In the genomic region with DNA sequence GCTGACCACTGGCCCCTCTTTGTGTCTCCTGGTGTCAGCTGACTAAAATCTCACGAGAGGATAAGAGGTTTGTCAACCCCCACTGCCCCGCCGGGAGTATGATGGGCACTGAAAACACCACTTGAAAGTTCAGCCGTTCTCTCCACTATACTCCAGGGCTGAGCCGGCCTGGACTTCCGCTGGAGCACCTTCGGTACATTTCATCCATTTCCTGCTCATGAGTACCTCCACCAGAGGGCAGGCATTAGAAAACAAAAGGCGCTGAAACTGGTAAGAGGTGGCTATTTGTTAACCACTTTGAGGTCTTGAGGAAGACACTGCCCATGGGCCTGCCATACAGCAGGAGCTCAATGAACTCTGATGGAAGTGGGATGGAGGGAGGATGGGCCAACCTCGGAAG, we compare ENCODE assay signal across 12 cellular contexts. TPM values are rescaled to one million over a fixed set of nuclear protein-coding genes. Genes with fewer than 3 reads are reported as not detected.
DNase-seq lines count a peak whose midpoint lies in the region; ATAC-seq and TF ChIP-seq lines count a peak whose summit lies in the region.
"Had no signal": no experiment of that assay in that cellular context is flagged by ENCODE, and none has a peak within 500 bp of the region (broad histone marks: within the 10 kb centered on the region; RNA-seq: fewer than 3 reads in every experiment).

No MANE protein-coding gene starts in this region.

- no peaks in the 10 kb centered on the region for H3K27me3 ChIP-seq in left ventricle myocardium inferior (ENCODE audit: low read depth)
- no peaks in the 10 kb centered on the region for H3K27me3 ChIP-seq in SK-N-SH (ENCODE audit: insufficient read depth)
- no peaks in the 10 kb centered on the region for H3K27me3 ChIP-seq in tibial nerve
- H3K27me3 ChIP-seq: esophagus squamous epithelium, pancreas, SJSA1 had no signal

- POLR2A ChIA-PET in SK-N-SH (lab: Yijun Ruan, JAX): interaction anchor here (0.6 kb wide), 1 partner anchor 17 kb away, joined by 3 read pairs; no protein-coding TSS in a partner anchor

- no peak overlapping the region for H3K4me2 ChIP-seq in SK-N-SH

- CTCF ChIA-PET in SK-N-SH (lab: Yijun Ruan, JAX): interaction anchor here (0.9 to 3.0 kb wide), 9 partner anchors 9 to 1281 kb away, joined by 3 to 20 read pairs (median 12); a partner anchor contains a TSS
- CTCF ChIA-PET in activated naive CD4-positive, alpha-beta T cell treated with anti-CD3 and anti-CD28 coated beads, Interleukin-2, amount 10 ng/mL, durations not matched to agents 7 days and 5 days (lab: Charles Lee): interaction anchor here (0.6 to 1.8 kb wide), 6 partner anchors 8 to 634 kb away, joined by 3 to 6 read pairs (median 4); no protein-coding TSS in a partner anchor

- H3K4me3 ChIP-seq in left ventricle myocardium inferior: no peak overlapping the region
- no peak overlapping the region for H3K4me3 ChIP-seq in SK-N-SH (ENCODE audit: low read depth in 2 of 2, low read length in 1 of 2)
- H3K4me3 ChIP-seq in tibial nerve: no peak overlapping the region
- H3K4me3 ChIP-seq: esophagus squamous epithelium, pancreas, SJSA1 had no signal

- H3K27ac ChIP-seq in left ventricle myocardium inferior (replicated peaks) (no peak overlapping the region), SK-N-SH (ENCODE audit: low read depth in 2 of 2, low read length in 1 of 2) (no peak overlapping the region), tibial nerve (no peak overlapping the region)
- H3K27ac ChIP-seq: esophagus squamous epithelium, pancreas, SJSA1 had no signal

- 87% methylated on average over 9 of the region's 9 CpGs for WGBS in SK-N-SH (ENCODE audit: low lambda C conversion rate)
- 55 to 71% methylated on average over 8 to 9 of the region's 9 CpGs for whole genome bisulfite sequencing in tibial nerve, 2 donors

- H3K4me1 Mint-ChIP-seq in glutamatergic neuron (ENCODE audit: low read depth, unreplicated experiment): no peaks in the 10 kb centered on the region
- peaks cover 3% of the 10 kb centered on the region for H3K4me1 Mint-ChIP-seq in activated naive CD4-positive, alpha-beta T cell treated with anti-CD3 and anti-CD28 coated beads, Interleukin-2, amount 10 ng/mL, durations not matched to agents 7 days and 5 days

- DNase-seq in left ventricle myocardium inferior (no peak), Right ventricle myocardium superior (no peak), SK-N-SH (no peak), glutamatergic neuron (no peak), NCI-H748 treated with DMSO at 0.1 percent for 48 hours (lab: John Stamatoyannopoulos, UW) (no peak), tibial nerve (ENCODE audit: low spot score in 2 of 2) (no peak), NCI-H187 (lab: John Stamatoyannopoulos, UW) (no peak)
- no peak for DNase-seq in activated naive CD4-positive, alpha-beta T cell treated with anti-CD3 and anti-CD28 coated beads, Interleukin-2, amount 10 ng/mL, durations not matched to agents 7 days and 5 days
- DNase-seq: activated T-cell treated with anti-CD3 and anti-CD28 coated beads, Interleukin-2, amount 50 U/mL, for 72 hours; esophagus squamous epithelium; pancreas had no signal

- no peaks in the 10 kb centered on the region for H3K27me3 Mint-ChIP-seq in glutamatergic neuron (ENCODE audit: unreplicated experiment)
- no peaks in the 10 kb centered on the region for H3K27me3 Mint-ChIP-seq in activated naive CD4-positive, alpha-beta T cell treated with anti-CD3 and anti-CD28 coated beads, Interleukin-2, amount 10 ng/mL, durations not matched to agents 7 days and 5 days

- H3K4me1 ChIP-seq in left ventricle myocardium inferior (no peaks in the 10 kb centered on the region), SK-N-SH (ENCODE audit: control insufficient read depth in 1 of 2, insufficient read depth in 2 of 2, low read depth in 1 of 2, low read length in 1 of 2) (peaks cover 0 to 5% of the 10 kb centered on the region in 2 experiments; a peak in 1 of 4 replicates), tibial nerve (no peaks in the 10 kb centered on the region)
- H3K4me1 ChIP-seq: esophagus squamous epithelium, pancreas had no signal

- no peak for TF ChIP-seq POLR2A in tibial nerve (IDR thresholded peaks at IDR 0.05)

- ATAC-seq in Right ventricle myocardium superior (ENCODE audit: poor library complexity): no peak
- ATAC-seq: activated T-cell treated with anti-CD3 and anti-CD28 coated beads, Interleukin-2, amount 50 U/mL, for 72 hours had no signal

- H2AFZ ChIP-seq in SK-N-SH (ENCODE audit: low read depth): no peak overlapping the region

- H3K36me3 ChIP-seq in left ventricle myocardium inferior (peaks cover 73% of the 10 kb centered on the region), SK-N-SH (replicated peaks in 1 of 2; ENCODE audit: control insufficient read depth in 1 of 2, insufficient read depth in 2 of 2, low read length in 1 of 2) (peaks cover 46 to 50% of the 10 kb centered on the region in 2 experiments), tibial nerve (peaks cover 0 to 83% (median 14%) of the 10 kb centered on the region in 3 donors)
- H3K36me3 ChIP-seq: SJSA1 had no signal

- H3K9me3 ChIP-seq in left ventricle myocardium inferior (replicated peaks) (no peaks in the 10 kb centered on the region), SK-N-SH (no peaks in the 10 kb centered on the region), tibial nerve (no peaks in the 10 kb centered on the region)
- H3K9me3 ChIP-seq: esophagus squamous epithelium, pancreas had no signal

- no peaks in the 10 kb centered on the region for H3F3A ChIP-seq in SK-N-SH (replicated peaks; ENCODE audit: insufficient read depth)

- no peak for TF ChIP-seq EP300 in SK-N-SH (IDR thresholded peaks at IDR 0.05; ENCODE audit: borderline replicate concordance in 1 of 2, low read depth in 1 of 2, low read length in 1 of 2)
- TF ChIP-seq EP300 in tibial nerve (IDR thresholded peaks at IDR 0.05): no peak

- H3K9ac ChIP-seq in SK-N-SH: no peak overlapping the region

- TF ChIP-seq CTCF in left ventricle myocardium inferior (IDR thresholded peaks at IDR 0.05; ENCODE audit: borderline replicate concordance): peak; percentile 38
- TF ChIP-seq CTCF in SK-N-SH (IDR thresholded peaks at IDR 0.05): peak; percentile 48
- peak; percentile 26 for TF ChIP-seq CTCF in glutamatergic neuron (IDR thresholded peaks at IDR 0.05; ENCODE audit: partially characterized antibody, unreplicated experiment)
- TF ChIP-seq CTCF in tibial nerve (IDR thresholded peaks at IDR 0.05): no peak

- H3K79me2 ChIP-seq in SK-N-SH (ENCODE audit: insufficient read depth): peaks cover 14% of the 10 kb centered on the region; the same call in 1 of the 2 replicates

- intact Hi-C loops in left ventricle myocardium inferior (cut with micrococcal nuclease): loop anchor here (10.0 kb wide), 1 partner anchor 208 kb away; no protein-coding TSS in a partner anchor
- intact Hi-C loops in Right ventricle myocardium superior (cut with DNase I): loop anchor here (10.0 kb wide), 1 partner anchor 398 kb away; no protein-coding TSS in a partner anchor

- H3K9me2 ChIP-seq in SK-N-SH: no peaks in the 10 kb centered on the region

- peak; percentile 53 for TF ChIP-seq RAD21 in SK-N-SH (IDR thresholded peaks at IDR 0.05; ENCODE audit: low read length)

- H3K36me3 Mint-ChIP-seq in glutamatergic neuron (ENCODE audit: unreplicated experiment): no peaks in the 10 kb centered on the region
- H3K36me3 Mint-ChIP-seq in activated naive CD4-positive, alpha-beta T cell treated with anti-CD3 and anti-CD28 coated beads, Interleukin-2, amount 10 ng/mL, durations not matched to agents 7 days and 5 days: peaks cover 39% of the 10 kb centered on the region

- H3K4me3 Mint-ChIP-seq in glutamatergic neuron (ENCODE audit: unreplicated experiment): no peak overlapping the region
- H3K4me3 Mint-ChIP-seq in activated naive CD4-positive, alpha-beta T cell treated with anti-CD3 and anti-CD28 coated beads, Interleukin-2, amount 10 ng/mL, durations not matched to agents 7 days and 5 days: no peak overlapping the region
- H3K4me3 Mint-ChIP-seq: activated T-cell treated with anti-CD3 and anti-CD28 coated beads, Interleukin-2, amount 50 U/mL, for 72 hours had no signal

- no peak overlapping the region for H3K27ac Mint-ChIP-seq in glutamatergic neuron (ENCODE audit: unreplicated experiment)
- no peak overlapping the region for H3K27ac Mint-ChIP-seq in activated naive CD4-positive, alpha-beta T cell treated with anti-CD3 and anti-CD28 coated beads, Interleukin-2, amount 10 ng/mL, durations not matched to agents 7 days and 5 days
- H3K27ac Mint-ChIP-seq: activated T-cell treated with anti-CD3 and anti-CD28 coated beads, Interleukin-2, amount 50 U/mL, for 72 hours had no signal

- H4K20me1 ChIP-seq in SK-N-SH (ENCODE audit: insufficient read depth): no peaks in the 10 kb centered on the region

- H3K9me3 Mint-ChIP-seq in glutamatergic neuron (ENCODE audit: unreplicated experiment): peaks cover 2% of the 10 kb centered on the region
- H3K9me3 Mint-ChIP-seq in activated naive CD4-positive, alpha-beta T cell treated with anti-CD3 and anti-CD28 coated beads, Interleukin-2, amount 10 ng/mL, durations not matched to agents 7 days and 5 days: no peaks in the 10 kb centered on the region
- H3K9me3 Mint-ChIP-seq: activated T-cell treated with anti-CD3 and anti-CD28 coated beads, Interleukin-2, amount 50 U/mL, for 72 hours had no signal

TF ChIP-seq in SK-N-SH, 30 proteins besides CTCF, POLR2A, EP300 and RAD21:
- TF ChIP-seq SMC3 (IDR thresholded peaks at IDR 0.05; ENCODE audit: low read depth, low read length) (peak; percentile 49), RXRA (IDR thresholded peaks at IDR 0.05; ENCODE audit: borderline replicate concordance, low read depth) (no peak)
TF ChIP-seq in SK-N-SH: peak in this region for 1.

RNA-seq across cellular contexts. Expression of a gene that starts 17.9 kb away (rescaled TPM):
- total RNA-seq in left ventricle myocardium inferior (not detected), Right ventricle myocardium superior (not detected), glutamatergic neuron (ENCODE audit: unreplicated experiment) (not detected), tibial nerve (not detected)
- polyA plus RNA-seq in SK-N-SH (2012; rRNA removed): not detected in 2 replicates
- polyA plus RNA-seq in SK-N-SH (2012; cell fraction: cytosol; rRNA removed): not detected in 2 replicates
- polyA plus RNA-seq in SK-N-SH (2012; cell fraction: nucleus; rRNA removed): 0.06 TPM in 1 of 2 replicates, not detected in the other
- total RNA-seq: activated T-cell treated with anti-CD3 and anti-CD28 coated beads, Interleukin-2, amount 50 U/mL, for 72 hours; esophagus squamous epithelium; pancreas; SJSA1 had no signal
- polyA plus RNA-seq: pancreas had no signal

Comparison
In these comparisons a context has a peak if more than half of its experiments do, and no peak if none do; other contexts are left out.
1. CTCF ChIP-seq: peak in left ventricle myocardium inferior (single experiment), SK-N-SH (single experiment) and glutamatergic neuron (single experiment); none in tibial nerve (0 of 5).